32 cellular contexts compared by ENCODE assay signal in genomic region chr16:71952818-71953217, GRCh38. TPM values are rescaled to one million over a fixed set of nuclear protein-coding genes. Genes with fewer than 3 reads are reported as not detected.
"Had no signal": no experiment of that assay in that cellular context is flagged by ENCODE, and none has a peak within 500 bp of the region (broad histone marks: within the 10 kb centered on the region; RNA-seq: fewer than 3 reads in every experiment).

No MANE protein-coding gene starts in this region.

- H3K4me3 ChIP-seq: coronary artery, dorsolateral prefrontal cortex had no signal

- H3K27ac ChIP-seq: brain microvascular endothelial cell, coronary artery, dorsolateral prefrontal cortex, WERI-Rb-1 had no signal

- DNase-seq: activated B cell treated with CpG ODN at 0.5 μM for 24 hours; activated CD4-positive, alpha-beta T cell treated with anti-CD3 and anti-CD28 coated beads for 48 hours; activated CD4-positive, alpha-beta T cell treated with anti-CD3 and anti-CD28 coated beads, Interleukin-2, amount 50 U/mL, for 1 hour; activated CD4-positive, alpha-beta T cell treated with anti-CD3 and anti-CD28 coated beads, Interleukin-2, amount 50 U/mL, for 48 hours; activated CD8-positive, alpha-beta memory T cell treated with anti-CD3 and anti-CD28 coated beads for 24 hours; activated CD8-positive, alpha-beta T cell treated with anti-CD3 and anti-CD28 coated beads for 36 hours; activated effector memory CD4-positive, alpha-beta T cell treated with anti-CD3 and anti-CD28 coated beads, Interleukin-2, amount 50 U/mL, for 16 hours; activated naive CD4-positive, alpha-beta T cell treated with anti-CD3 and anti-CD28 coated beads for 36 hours; activated naive CD8-positive, alpha-beta T cell treated with anti-CD3 and anti-CD28 coated beads for 36 hours; activated T-cell treated with anti-CD3 and anti-CD28 coated beads, Interleukin-2, amount 50 U/mL, for 1 hour; activated T-cell treated with anti-CD3 and anti-CD28 coated beads, Interleukin-2, amount 50 U/mL, for 48 hours; amniotic stem cell; anterior cingulate cortex; brain microvascular endothelial cell; dorsolateral prefrontal cortex; effector memory CD4-positive, alpha-beta T cell; endodermal cell; foreskin fibroblast; head of caudate nucleus; T-helper 2 cell; WERI-Rb-1 had no signal

- ATAC-seq: activated CD4-positive, CD25-positive, alpha-beta regulatory T cell treated with anti-CD3 and anti-CD28 coated beads, Interleukin-2, amount 50 U/mL, for 24 hours; activated CD8-positive, alpha-beta T cell treated with anti-CD3 and anti-CD28 coated beads for 36 hours; esophagus mucosa had no signal

- FAIRE-seq: astrocyte, bronchial epithelial cell, frontal cortex had no signal

- H3K36me3 ChIP-seq: brain microvascular endothelial cell, WERI-Rb-1 had no signal

- H3K27me3 ChIP-seq: brain microvascular endothelial cell, dorsolateral prefrontal cortex had no signal

RNA-seq across cellular contexts. Expression of gene PKD1L3, which starts 47.4 kb away (rescaled TPM):
- total RNA-seq: activated B cell treated with CpG ODN at 0.5 μM for 24 hours; activated naive CD4-positive, alpha-beta T cell treated with anti-CD3 and anti-CD28 coated beads for 36 hours; activated T-helper 1 cell treated with anti-CD3 and anti-CD28 coated beads, Interleukin-12 subunit alpha, Interleukin-12 subunit beta, Interleukin-2, Interleukin-4 antibody, amounts not matched to agents 30 ng/mL and 10 ng/mL and 1 ng/mL, durations not matched to agents 14 hours and 24 hours and 36 hours; activated T-helper 2 cell treated with anti-CD3 and anti-CD28 coated beads, Interferon-gamma antibody, Interleukin-2, Interleukin-4, amounts not matched to agents 10 μg/mL and 5 μg/mL and 100 μg/mL, durations not matched to agents 14 hours and 24 hours and 36 hours; astrocyte; bronchial epithelial cell; cardiac septum; epithelial cell of proximal tubule; esophagus mucosa; T-helper 1 cell treated with Interleukin-12 subunit alpha and Interleukin-12 subunit beta and Interleukin-4 antibody, amounts not matched to agents 30 ng/mL and 1 ng/mL, for 36 hours had no signal
